9 cellular contexts compared by ENCODE assay signal in genomic region chr1:94325379-94326302, GRCh38.
DNase-seq lines count a peak whose midpoint lies in the region; ATAC-seq and TF ChIP-seq lines count a peak whose summit lies in the region.
"Had no signal": no experiment of that assay in that cellular context is flagged by ENCODE, and none has a peak within 500 bp of the region (broad histone marks: within the 10 kb centered on the region; RNA-seq: fewer than 3 reads in every experiment).

No MANE protein-coding gene starts in this region.

- peaks cover 5% of the 10 kb centered on the region for H3K27me3 Mint-ChIP-seq in progenitor cell of endocrine pancreas
- peaks cover 35% of the 10 kb centered on the region for H3K27me3 Mint-ChIP-seq in activated T-cell treated with anti-CD3 and anti-CD28 coated beads, Interleukin-2, amount 50 U/mL, for 4 hours (ENCODE audit: low read depth)

- ATAC-seq in activated T-cell treated with anti-CD3 and anti-CD28 coated beads, Interleukin-2, amount 50 U/mL, for 4 hours: no peak

- TF ChIP-seq CTCF in AG09309 (IDR thresholded peaks at IDR 0.05; ENCODE audit: control insufficient read depth, insufficient read depth, low read depth, low read length, missing control alignments) (no peak), progenitor cell of endocrine pancreas (IDR thresholded peaks at IDR 0.05; ENCODE audit: unreplicated experiment) (no peak)

- H3K27ac Mint-ChIP-seq in progenitor cell of endocrine pancreas: no peak overlapping the region

- DNase-seq in AG09309 (ENCODE audit: low read depth): peak; percentile 99
- peak; percentile 15 for DNase-seq in NCI-H2081 treated with DMSO at 0.1 percent for 48 hours (lab: John Stamatoyannopoulos, UW)
- DNase-seq in dermis blood vessel endothelial cell: peak; percentile 97
- DNase-seq in myocyte (ENCODE audit: low read depth): peak; percentile 83
- DNase-seq in progenitor cell of endocrine pancreas (ENCODE audit: low spot score, unreplicated experiment): no peak
- no peak for DNase-seq in stimulated activated CD8-positive, alpha-beta memory T cell treated with anti-CD3 and anti-CD28 coated beads, Interleukin-4, amount 100 ng/mL, for 48 hours
- no peak for DNase-seq in activated T-cell treated with anti-CD3 and anti-CD28 coated beads, Interleukin-2, amount 50 U/mL, for 4 hours
- DNase-seq in NCI-H1092 treated with DMSO at 0.1 percent for 48 hours (lab: John Stamatoyannopoulos, UW): no peak
- DNase-seq: central memory CD4-positive, alpha-beta T cell had no signal

- H3K4me3 Mint-ChIP-seq in progenitor cell of endocrine pancreas (ENCODE audit: low read depth): no peak overlapping the region
- no peak overlapping the region for H3K4me3 Mint-ChIP-seq in activated T-cell treated with anti-CD3 and anti-CD28 coated beads, Interleukin-2, amount 50 U/mL, for 4 hours

- H3K36me3 Mint-ChIP-seq in progenitor cell of endocrine pancreas (ENCODE audit: insufficient read depth): no peaks in the 10 kb centered on the region
- H3K36me3 Mint-ChIP-seq in activated T-cell treated with anti-CD3 and anti-CD28 coated beads, Interleukin-2, amount 50 U/mL, for 4 hours (ENCODE audit: insufficient read depth): no peaks in the 10 kb centered on the region

- H3K4me1 Mint-ChIP-seq in progenitor cell of endocrine pancreas (ENCODE audit: low read depth): peaks cover 37% of the 10 kb centered on the region
- no peaks in the 10 kb centered on the region for H3K4me1 Mint-ChIP-seq in activated T-cell treated with anti-CD3 and anti-CD28 coated beads, Interleukin-2, amount 50 U/mL, for 4 hours (ENCODE audit: low read depth)

- H3K9me3 Mint-ChIP-seq in progenitor cell of endocrine pancreas (ENCODE audit: low read depth): no peaks in the 10 kb centered on the region
- no peaks in the 10 kb centered on the region for H3K9me3 Mint-ChIP-seq in activated T-cell treated with anti-CD3 and anti-CD28 coated beads, Interleukin-2, amount 50 U/mL, for 4 hours

- H3K4me3 ChIP-seq in AG09309 (ENCODE audit: control insufficient read depth, low read depth, low read length): no peak overlapping the region

Comparison
In these comparisons a context has a peak if more than half of its experiments do, and no peak if none do; other contexts are left out.
1. DNase-seq: peak in AG09309 (single experiment), NCI-H2081 treated with DMSO at 0.1 percent for 48 hours (single experiment), dermis blood vessel endothelial cell (single experiment) and myocyte (single experiment); none in progenitor cell of endocrine pancreas (single experiment), stimulated activated CD8-positive, alpha-beta memory T cell treated with anti-CD3 and anti-CD28 coated beads, Interleukin-4, amount 100 ng/mL, for 48 hours (single experiment), activated T-cell treated with anti-CD3 and anti-CD28 coated beads, Interleukin-2, amount 50 U/mL, for 4 hours (single experiment) and NCI-H1092 treated with DMSO at 0.1 percent for 48 hours (single experiment).